2 cellular contexts compared by ENCODE assay signal in the genomic region with DNA sequence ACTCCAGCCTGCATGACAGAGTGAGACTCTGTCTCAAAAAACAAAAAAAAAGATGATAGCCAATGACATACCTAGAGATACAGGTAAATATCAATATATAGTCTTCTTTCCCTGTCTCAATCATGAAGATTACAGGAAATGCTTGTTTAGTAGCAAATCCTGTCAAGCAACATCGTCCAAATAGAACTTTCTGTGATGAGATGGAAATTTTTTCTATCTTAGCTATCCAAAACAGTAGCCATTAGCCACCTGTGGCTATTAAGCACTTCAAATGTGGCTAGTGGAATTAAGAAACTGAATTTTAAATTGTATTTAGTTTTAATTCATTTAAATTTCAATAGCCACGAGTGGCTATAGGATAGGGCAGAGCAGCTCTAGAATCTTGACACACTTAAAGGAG.
TF ChIP-seq lines count a peak whose summit lies in the region.

No MANE protein-coding gene starts in this region.

TF ChIP-seq in GM23338, 12 proteins besides CTCF, POLR2A, EP300 and RAD21:
- no peak for TF ChIP-seq JUNB (IDR thresholded peaks at IDR 0.05; ENCODE audit: unreplicated experiment)
- TF ChIP-seq ZNF114 (CRISPR knock-in tag; IDR thresholded peaks at IDR 0.05), result no peak
- TF ChIP-seq STAT1 (IDR thresholded peaks at IDR 0.05; ENCODE audit: unreplicated experiment), result no peak
- TF ChIP-seq CREB1 (CRISPR knock-in tag; IDR thresholded peaks at IDR 0.05; ENCODE audit: low read depth), result no peak
- TF ChIP-seq EZH2 (IDR thresholded peaks at IDR 0.05; ENCODE audit: low read depth, unreplicated experiment), result no peak

TF ChIP-seq in H1, 55 proteins besides CTCF, POLR2A, EP300 and RAD21:
- TF ChIP-seq CHD2 (IDR thresholded peaks at IDR 0.05; ENCODE audit: low read length) (no peak), EGR1 (IDR thresholded peaks at IDR 0.05; ENCODE audit: borderline replicate concordance, low read depth, low read length) (no peak), ASH2L (IDR thresholded peaks at IDR 0.05; ENCODE audit: low read length) (no peak), POLR2AphosphoS5 (IDR thresholded peaks at IDR 0.05; ENCODE audit: low read depth, low read length) (no peak), POU5F1 (IDR thresholded peaks at IDR 0.05; ENCODE audit: low read depth, low read length) (no peak)
